8 cellular contexts compared by ENCODE assay signal in genomic region chrX:40098264-40099045, GRCh38. TPM values are rescaled to one million over a fixed set of nuclear protein-coding genes. Genes with fewer than 3 reads are reported as not detected.
DNase-seq lines count a peak whose midpoint lies in the region; ATAC-seq and TF ChIP-seq lines count a peak whose summit lies in the region.

No MANE protein-coding gene starts in this region.

- H3K9me3 ChIP-seq in SK-N-MC (ENCODE audit: low read depth, low read length) = no peaks in the 10 kb centered on the region

- H3K36me3 Mint-ChIP-seq in MCF 10A (ENCODE audit: insufficient read depth, unreplicated experiment) = no peaks in the 10 kb centered on the region
- H3K36me3 Mint-ChIP-seq in stimulated activated memory B cell treated with anti-CD40 and anti-IgM and Interleukin-4, amounts not matched to agents 10 μg/mL and 1 μg/mL and 100 μg/mL, for 72 hours = no peaks in the 10 kb centered on the region

- intact Hi-C loops in MCF 10A (cut with micrococcal nuclease) = loop anchor here (5.0 to 10.0 kb wide), 5 partner anchors 54 to 364 kb away; no protein-coding TSS in a partner anchor

- ATAC-seq in HG03460 (IDR thresholded peaks at IDR 0.05; ENCODE audit: unreplicated experiment) (peak; percentile 31), GM21528 (IDR thresholded peaks at IDR 0.05; ENCODE audit: low FRiP score, unreplicated experiment) (no peak)
- peak; percentile 50 for ATAC-seq in stimulated activated memory B cell treated with anti-CD40 and anti-IgM and Interleukin-4, amounts not matched to agents 10 μg/mL and 1 μg/mL and 100 μg/mL, for 72 hours

- no peaks in the 10 kb centered on the region for H3K36me3 ChIP-seq in SK-N-MC (ENCODE audit: insufficient read depth, low read length)

- no peak for TF ChIP-seq CTCF in MCF 10A (IDR thresholded peaks at IDR 0.05; ENCODE audit: unreplicated experiment)

- H3K27ac Mint-ChIP-seq in MCF 10A (ENCODE audit: low read depth, unreplicated experiment) = no peak overlapping the region
- H3K27ac Mint-ChIP-seq in stimulated activated memory B cell treated with anti-CD40 and anti-IgM and Interleukin-4, amounts not matched to agents 10 μg/mL and 1 μg/mL and 100 μg/mL, for 72 hours = peak overlapping the region; percentile 92

- peak overlapping the region; percentile 45 for H3K9ac ChIP-seq in SK-N-MC (ENCODE audit: insufficient read length)

- DNase-seq in NCI-H526 (lab: John Stamatoyannopoulos, UW) = peak; percentile 61 to 87
- DNase-seq in NCI-H526 treated with DMSO at 0.1 percent for 48 hours (lab: John Stamatoyannopoulos, UW) = no peak
- no peak for DNase-seq in SK-N-MC (ENCODE audit: low read depth, low spot score)
- peak; percentile 26 for DNase-seq in MCF 10A (ENCODE audit: unreplicated experiment)

- CTCF ChIA-PET in MCF 10A (lab: Yijun Ruan, JAX) = interaction anchor here (0.6 kb wide), 1 partner anchor 15 kb away, joined by 3 read pairs; no protein-coding TSS in a partner anchor

- POLR2A ChIA-PET in MCF 10A (lab: Yijun Ruan, JAX) = interaction anchor here (0.6 to 3.5 kb wide), 9 partner anchors 10 to 368 kb away, joined by 3 to 23 read pairs (median 5); no protein-coding TSS in a partner anchor

- no TSS peak for BruUV-seq in MCF 10A (replicated peaks; lab: Mats Ljungman, UMichigan)

- H3K4me3 Mint-ChIP-seq in MCF 10A (ENCODE audit: unreplicated experiment) = peak overlapping the region; percentile 80
- H3K4me3 Mint-ChIP-seq in stimulated activated memory B cell treated with anti-CD40 and anti-IgM and Interleukin-4, amounts not matched to agents 10 μg/mL and 1 μg/mL and 100 μg/mL, for 72 hours = peak overlapping the region; percentile 89

- H3K4me1 Mint-ChIP-seq in MCF 10A (ENCODE audit: insufficient read depth, unreplicated experiment) = no peaks in the 10 kb centered on the region
- peaks cover 26% of the 10 kb centered on the region for H3K4me1 Mint-ChIP-seq in stimulated activated memory B cell treated with anti-CD40 and anti-IgM and Interleukin-4, amounts not matched to agents 10 μg/mL and 1 μg/mL and 100 μg/mL, for 72 hours

- H3K27ac ChIP-seq in SK-N-MC (peak overlapping the region; percentile 31; the same call in 1 of the 2 replicates), layer of hippocampus (ENCODE audit: low read depth, low read length) (peak overlapping the region; percentile 46)

- no peaks in the 10 kb centered on the region for H3K27me3 Mint-ChIP-seq in MCF 10A (ENCODE audit: insufficient read depth, unreplicated experiment)
- no peaks in the 10 kb centered on the region for H3K27me3 Mint-ChIP-seq in stimulated activated memory B cell treated with anti-CD40 and anti-IgM and Interleukin-4, amounts not matched to agents 10 μg/mL and 1 μg/mL and 100 μg/mL, for 72 hours

- peak overlapping the region; percentile 81 for H3K4me3 ChIP-seq in SK-N-MC

- H3K27me3 ChIP-seq in layer of hippocampus (ENCODE audit: control insufficient read depth, insufficient read depth, low read length) = no peaks in the 10 kb centered on the region

- H3K9me3 Mint-ChIP-seq in MCF 10A (ENCODE audit: unreplicated experiment) = no peaks in the 10 kb centered on the region
- no peaks in the 10 kb centered on the region for H3K9me3 Mint-ChIP-seq in stimulated activated memory B cell treated with anti-CD40 and anti-IgM and Interleukin-4, amounts not matched to agents 10 μg/mL and 1 μg/mL and 100 μg/mL, for 72 hours

RNA-seq across cellular contexts. Expression of gene BCOR, which starts 0.7 kb away (rescaled TPM):
- 7.5 and 12.0 TPM in 2 replicates for total RNA-seq in MCF 10A (2022)

Comparison
In these comparisons a context has a peak if more than half of its experiments do, and no peak if none do; other contexts are left out.
1. DNase-seq: peak in NCI-H526 (2 of 2) and MCF 10A (single experiment); none in NCI-H526 treated with DMSO at 0.1 percent for 48 hours (single experiment) and SK-N-MC (single experiment).